8 cellular contexts compared by ENCODE assay signal in genomic region chr6:33313709-33314514, GRCh38. TPM values are rescaled to one million over a fixed set of nuclear protein-coding genes. Genes with fewer than 3 reads are reported as not detected.
DNase-seq lines count a peak whose midpoint lies in the region; ATAC-seq and TF ChIP-seq lines count a peak whose summit lies in the region.

TAPBP (minus strand) TSS chr6:33314078; CDS start chr6:33314041, 37 bp downstream.

- DNase-seq in CD1c-positive myeloid dendritic cell (ENCODE audit: extremely low spot score) (peak; percentile 84), T-helper 2 cell (peak; percentile 68 to 91 (median 82)), amygdala (lab: John Stamatoyannopoulos, UW) (peak in 36 of 56 donors; percentile 13 to 76 (median 56)), left ventricle myocardium superior (peak; percentile 73), progenitor cell of endocrine pancreas (ENCODE audit: low spot score, unreplicated experiment) (no peak), ureter (ENCODE audit: low spot score) (peak; percentile 74)
- peak; percentile 48 for DNase-seq in Jurkat, Clone E6-1 (ENCODE audit: low read depth, low spot score)

- H3K36me3 Mint-ChIP-seq in progenitor cell of endocrine pancreas (ENCODE audit: insufficient read depth) = peaks cover 15% of the 10 kb centered on the region

- no peak for TF ChIP-seq CTCF in progenitor cell of endocrine pancreas (IDR thresholded peaks at IDR 0.05; ENCODE audit: unreplicated experiment)

- H3K27ac Mint-ChIP-seq in progenitor cell of endocrine pancreas = peak within 1 kb of the TSS; percentile 88

- peak within 1 kb of the TSS; percentile 89 for H3K4me3 ChIP-seq in Jurkat, Clone E6-1 (ENCODE audit: low read length)

- H3K4me3 Mint-ChIP-seq in progenitor cell of endocrine pancreas (ENCODE audit: low read depth) = peak within 1 kb of the TSS; percentile 85

- ATAC-seq in GM19455 (IDR thresholded peaks at IDR 0.05; ENCODE audit: unreplicated experiment) (peak; percentile 28), left ventricle myocardium superior (peak; percentile 33)

- H3K9me3 Mint-ChIP-seq in progenitor cell of endocrine pancreas (ENCODE audit: low read depth) = no peaks in the 10 kb centered on the region

- intact Hi-C loops in left ventricle myocardium superior (cut with micrococcal nuclease) = no loop called here

- peaks cover 38% of the 10 kb centered on the region for H3K4me1 Mint-ChIP-seq in progenitor cell of endocrine pancreas (ENCODE audit: low read depth)

- peaks cover 3% of the 10 kb centered on the region for H3K27me3 Mint-ChIP-seq in progenitor cell of endocrine pancreas

RNA-seq across cellular contexts. Expression of gene TAPBP, which starts in this region (rescaled TPM):
- 12.3 TPM for polyA plus RNA-seq in Jurkat, Clone E6-1 (2012; ENCODE audit: insufficient read depth, insufficient read length)
- total RNA-seq in left ventricle myocardium superior (93.0 TPM), progenitor cell of endocrine pancreas (20.2 and 22.3 TPM in 2 replicates), ureter (132 TPM)
